ENCODE assay signal across 8 cellular contexts in the genomic region with DNA sequence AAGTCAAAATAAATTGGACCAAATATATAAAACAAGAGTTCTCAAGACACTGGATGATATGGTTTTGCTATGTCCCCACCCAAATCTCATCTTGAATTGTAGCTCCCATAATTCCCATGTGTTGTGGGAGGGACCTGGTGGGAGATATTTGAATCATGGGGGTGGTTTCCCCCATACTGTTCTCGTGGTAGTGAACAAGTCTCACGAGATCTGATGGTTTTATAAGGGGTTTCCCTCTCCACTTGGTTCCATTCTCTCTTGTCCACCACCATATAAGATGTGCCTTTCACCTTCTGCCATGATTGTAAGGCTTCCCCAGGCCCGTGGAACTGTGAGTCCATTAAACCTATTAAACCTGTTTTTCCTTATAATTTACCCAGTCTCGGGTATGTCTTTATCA. TPM values are rescaled to one million over a fixed set of nuclear protein-coding genes. Genes with fewer than 3 reads are reported as not detected.
DNase-seq lines count a peak whose midpoint lies in the region; ATAC-seq, FAIRE-seq and TF ChIP-seq lines count a peak whose summit lies in the region.
"Not testable (repeated sequence)": the region's sequence is repeated elsewhere in the genome, so short reads cannot be mapped to it uniquely, and the experiment has no call there.

No MANE protein-coding gene starts in this region.

- in situ Hi-C loops in HepG2 (cut with HindIII; ENCODE audit: extremely low pct_ligation_motif_present, low pct_unique_long_range_greater_than_20kb), result not testable (repeated sequence)

- H3K27me3 ChIP-seq in CD4-positive, CD25-positive, alpha-beta regulatory T cell (ENCODE audit: control insufficient read depth, insufficient read depth, low read length); HL-60 (ENCODE audit: insufficient read depth, poor library complexity, severe bottlenecking); HepG2 (ENCODE audit: control insufficient read depth in 1 of 2, insufficient read depth in 2 of 2, low read length in 2 of 2): not testable (repeated sequence)

- TF ChIP-seq RAD21 in HepG2 (CRISPR knock-in tag; IDR thresholded peaks at IDR 0.05), result not testable (repeated sequence)

- peak overlapping the region; percentile 97 to 98 (median 97) for H3K27ac Mint-ChIP-seq in CD4-positive, CD25-positive, alpha-beta regulatory T cell
- H3K27ac Mint-ChIP-seq in T-cell, result peak overlapping the region; percentile 91 to 96
- peak overlapping the region; percentile 97 for H3K27ac Mint-ChIP-seq in activated CD8-positive, alpha-beta T cell treated with anti-CD3 and anti-CD28 coated beads for 36 hours
- H3K27ac Mint-ChIP-seq in activated naive CD4-positive, alpha-beta T cell treated with anti-CD3 and anti-CD28 coated beads, Interleukin-2, amount 10 ng/mL, durations not matched to agents 7 days and 5 days, result peak overlapping the region; percentile 99
- H3K27ac Mint-ChIP-seq in central memory CD8-positive, alpha-beta T cell (ENCODE audit: low read depth), result peak overlapping the region; percentile 93
- H3K27ac Mint-ChIP-seq in stimulated activated effector memory CD8-positive, alpha-beta T cell treated with anti-CD3 and anti-CD28 coated beads, Interleukin-12 subunit alpha, Interleukin-12 subunit beta, amount 100 ng/mL, for 72 hours, result peak overlapping the region; percentile 86

- peak overlapping the region; percentile 17 to 85 (median 24) for H3K4me3 Mint-ChIP-seq in CD4-positive, CD25-positive, alpha-beta regulatory T cell
- peak overlapping the region in 2 of 3 donors; percentile 43 to 71 for H3K4me3 Mint-ChIP-seq in T-cell
- H3K4me3 Mint-ChIP-seq in activated CD8-positive, alpha-beta T cell treated with anti-CD3 and anti-CD28 coated beads for 36 hours, result peak overlapping the region; percentile 70
- H3K4me3 Mint-ChIP-seq in activated naive CD4-positive, alpha-beta T cell treated with anti-CD3 and anti-CD28 coated beads, Interleukin-2, amount 10 ng/mL, durations not matched to agents 7 days and 5 days, result peak overlapping the region; percentile 58
- H3K4me3 Mint-ChIP-seq in central memory CD8-positive, alpha-beta T cell, result peak overlapping the region; percentile 78
- peak overlapping the region; percentile 75 for H3K4me3 Mint-ChIP-seq in stimulated activated effector memory CD8-positive, alpha-beta T cell treated with anti-CD3 and anti-CD28 coated beads, Interleukin-12 subunit alpha, Interleukin-12 subunit beta, amount 100 ng/mL, for 72 hours

- H2AFZ ChIP-seq in HepG2 (ENCODE audit: low read length), result not testable (repeated sequence)

- peak overlapping the region; percentile 86 for H3K27ac ChIP-seq in CD4-positive, CD25-positive, alpha-beta regulatory T cell (ENCODE audit: insufficient read depth, low read length, poor library complexity, severe bottlenecking)
- H3K27ac ChIP-seq in HL-60 (replicated peaks), result peak overlapping the region; percentile 67
- H3K27ac ChIP-seq in HepG2 (ENCODE audit: extremely low read length, insufficient read depth, low read length), result peak overlapping the region; percentile 83

- FAIRE-seq in HepG2 (lab: Jason Lieb, UNC), result not testable (repeated sequence)

- H3K4me3 ChIP-seq in CD4-positive, CD25-positive, alpha-beta regulatory T cell (ENCODE audit: low read depth, low read length); HL-60 (replicated peaks; ENCODE audit: insufficient read depth, low read length); HepG2 (replicated peaks in 1 of 3; ENCODE audit: insufficient read depth in 1 of 3, low read depth in 2 of 3, low read length in 3 of 3): not testable (repeated sequence)

- POLR2A ChIA-PET in T-cell (lab: Charles Lee) (interaction anchor here in 1 of 2 donors (1.2 to 2.2 kb wide), 3 partner anchors 8 to 93 kb away, joined by 3 to 10 read pairs (median 7); no protein-coding TSS in a partner anchor), HepG2 (lab: Yijun Ruan, JAX) (interaction anchor here (2.0 to 2.3 kb wide), 3 partner anchors 8 to 79 kb away, joined by 6 to 16 read pairs (median 9); a partner anchor contains a TSS)
- POLR2A ChIA-PET in activated CD8-positive, alpha-beta T cell treated with anti-CD3 and anti-CD28 coated beads for 36 hours (lab: Charles Lee), result interaction anchor here (1.2 to 2.3 kb wide), 3 partner anchors 8 to 94 kb away, joined by 5 to 19 read pairs (median 5); no protein-coding TSS in a partner anchor

- H3K36me3 ChIP-seq in CD4-positive, CD25-positive, alpha-beta regulatory T cell (ENCODE audit: control insufficient read depth, insufficient read depth, low read length); HepG2 (replicated peaks in 1 of 2; ENCODE audit: control insufficient read depth in 1 of 2, insufficient read depth in 2 of 2, low read length in 2 of 2): not testable (repeated sequence)

- H3K27me3 Mint-ChIP-seq in CD4-positive, CD25-positive, alpha-beta regulatory T cell; T-cell; activated CD8-positive, alpha-beta T cell treated with anti-CD3 and anti-CD28 coated beads for 36 hours; activated naive CD4-positive, alpha-beta T cell treated with anti-CD3 and anti-CD28 coated beads, Interleukin-2, amount 10 ng/mL, durations not matched to agents 7 days and 5 days; central memory CD8-positive, alpha-beta T cell: not testable (repeated sequence)

- not testable (repeated sequence) for H3K79me2 ChIP-seq in HepG2 (ENCODE audit: insufficient read depth, low read length)

- H3K9me3 ChIP-seq in CD4-positive, CD25-positive, alpha-beta regulatory T cell (ENCODE audit: control insufficient read depth in 2 of 2, low read length in 2 of 2); HepG2 (ENCODE audit: low read length): not testable (repeated sequence)

- peaks cover 33% of the 10 kb centered on the region for H3K4me1 ChIP-seq in CD4-positive, CD25-positive, alpha-beta regulatory T cell (ENCODE audit: control insufficient read depth, insufficient read depth, low read length, poor library complexity, severe bottlenecking)
- H3K4me1 ChIP-seq in HepG2 (ENCODE audit: insufficient read depth, low read length), result peaks cover 84% of the 10 kb centered on the region

- CTCF ChIA-PET in T-cell (lab: Charles Lee), result interaction anchor here in 1 of 2 donors (1.3 to 3.7 kb wide), 3 partner anchors 8 to 30 kb away, joined by 4 to 19 read pairs (median 13); no protein-coding TSS in a partner anchor
- CTCF ChIA-PET in activated CD8-positive, alpha-beta T cell treated with anti-CD3 and anti-CD28 coated beads for 36 hours (lab: Charles Lee), result interaction anchor here (1.3 to 2.1 kb wide), 3 partner anchors 11 to 41 kb away, joined by 5 to 6 read pairs (median 6); no protein-coding TSS in a partner anchor
- CTCF ChIA-PET in activated naive CD4-positive, alpha-beta T cell treated with anti-CD3 and anti-CD28 coated beads, Interleukin-2, amount 10 ng/mL, durations not matched to agents 7 days and 5 days (lab: Charles Lee), result interaction anchor here (0.9 to 1.7 kb wide), 3 partner anchors 8 to 30 kb away, joined by 3 to 8 read pairs (median 4); no protein-coding TSS in a partner anchor
- CTCF ChIA-PET in HepG2 (lab: Yijun Ruan, JAX; ENCODE audit: low intra/inter-chr PET ratio, low total read pairs), result not testable (repeated sequence)

- peaks cover 19 to 73% (median 45%) of the 10 kb centered on the region in 4 donors for H3K4me1 Mint-ChIP-seq in CD4-positive, CD25-positive, alpha-beta regulatory T cell
- peaks cover 50 to 75% (median 74%) of the 10 kb centered on the region in 3 donors for H3K4me1 Mint-ChIP-seq in T-cell
- H3K4me1 Mint-ChIP-seq in activated CD8-positive, alpha-beta T cell treated with anti-CD3 and anti-CD28 coated beads for 36 hours (ENCODE audit: low read depth), result peaks cover 72% of the 10 kb centered on the region
- peaks cover 51% of the 10 kb centered on the region for H3K4me1 Mint-ChIP-seq in activated naive CD4-positive, alpha-beta T cell treated with anti-CD3 and anti-CD28 coated beads, Interleukin-2, amount 10 ng/mL, durations not matched to agents 7 days and 5 days
- peaks cover 72% of the 10 kb centered on the region for H3K4me1 Mint-ChIP-seq in central memory CD8-positive, alpha-beta T cell
- peaks cover 71% of the 10 kb centered on the region for H3K4me1 Mint-ChIP-seq in stimulated activated effector memory CD8-positive, alpha-beta T cell treated with anti-CD3 and anti-CD28 coated beads, Interleukin-12 subunit alpha, Interleukin-12 subunit beta, amount 100 ng/mL, for 72 hours

- ATAC-seq in CD4-positive, CD25-positive, alpha-beta regulatory T cell (ENCODE audit: low read depth in 2 of 2); T-cell (replicated peaks in 1 of 4); activated CD8-positive, alpha-beta T cell treated with anti-CD3 and anti-CD28 coated beads for 36 hours; central memory CD8-positive, alpha-beta T cell (replicated peaks; ENCODE audit: extremely low read depth, poor library complexity, severe bottlenecking); HepG2; stimulated activated effector memory CD8-positive, alpha-beta T cell treated with anti-CD3 and anti-CD28 coated beads, Interleukin-12 subunit alpha, Interleukin-12 subunit beta, amount 100 ng/mL, for 72 hours: not testable (repeated sequence)

- peak overlapping the region; percentile 60; the same call in 1 of the 2 replicates for H3K9ac ChIP-seq in HepG2 (ENCODE audit: insufficient read depth, low read depth, low read length)

- H3K36me3 Mint-ChIP-seq in CD4-positive, CD25-positive, alpha-beta regulatory T cell; T-cell; activated naive CD4-positive, alpha-beta T cell treated with anti-CD3 and anti-CD28 coated beads, Interleukin-2, amount 10 ng/mL, durations not matched to agents 7 days and 5 days; central memory CD8-positive, alpha-beta T cell (ENCODE audit: insufficient read depth); stimulated activated effector memory CD8-positive, alpha-beta T cell treated with anti-CD3 and anti-CD28 coated beads, Interleukin-12 subunit alpha, Interleukin-12 subunit beta, amount 100 ng/mL, for 72 hours: not testable (repeated sequence)
- H3K36me3 Mint-ChIP-seq in activated CD8-positive, alpha-beta T cell treated with anti-CD3 and anti-CD28 coated beads for 36 hours (ENCODE audit: low read depth), result peaks cover 11% of the 10 kb centered on the region

- TF ChIP-seq CTCF in HL-60 (IDR thresholded peaks at IDR 0.05; ENCODE audit: insufficient read depth, low read length); activated CD8-positive, alpha-beta T cell treated with anti-CD3 and anti-CD28 coated beads for 36 hours (IDR thresholded peaks at IDR 0.05); HepG2 (CRISPR knock-in tag; IDR thresholded peaks at IDR 0.05): not testable (repeated sequence)

- TF ChIP-seq EP300 in HepG2 (IDR thresholded peaks at IDR 0.05; ENCODE audit: low read depth in 2 of 2, low read length in 2 of 2); HepG2 (CRISPR knock-in tag; IDR thresholded peaks at IDR 0.05; ENCODE audit: borderline replicate concordance): not testable (repeated sequence)

- H3K4me2 ChIP-seq in HepG2 (ENCODE audit: low read depth, low read length), result peak overlapping the region; percentile 79; the same call in 1 of the 2 replicates

- not testable (repeated sequence) for BruUV-seq in HepG2 (replicated peaks; lab: Mats Ljungman, UMichigan)

- WGBS in HepG2 (ENCODE audit: low lambda C conversion rate), result 94% methylated on average over 4 of the region's 4 CpGs

- not testable (repeated sequence) for TF ChIP-seq POLR2A in HepG2 (IDR thresholded peaks at IDR 0.05; ENCODE audit: insufficient read depth in 1 of 2, low read depth in 2 of 2, low read length in 2 of 2)

- intact Hi-C loops in activated CD8-positive, alpha-beta T cell treated with anti-CD3 and anti-CD28 coated beads for 36 hours (cut with micrococcal nuclease); HepG2 (cut with micrococcal nuclease; ENCODE audit: unreplicated experiment): not testable (repeated sequence)

- H4K20me1 ChIP-seq in HepG2 (ENCODE audit: insufficient read depth, low read length), result not testable (repeated sequence)

- not testable (repeated sequence) for DNase-seq in CD4-positive, CD25-positive, alpha-beta regulatory T cell; HL-60 (ENCODE audit: low read depth in 1 of 2, low spot score in 1 of 2); T-cell; activated CD8-positive, alpha-beta T cell treated with anti-CD3 and anti-CD28 coated beads for 36 hours; activated naive CD4-positive, alpha-beta T cell treated with anti-CD3 and anti-CD28 coated beads, Interleukin-2, amount 10 ng/mL, durations not matched to agents 7 days and 5 days; central memory CD8-positive, alpha-beta T cell (ENCODE audit: low spot score in 2 of 2); HepG2 (ENCODE audit: low spot score)
- DNase-seq in stimulated activated effector memory CD8-positive, alpha-beta T cell treated with anti-CD3 and anti-CD28 coated beads, Interleukin-12 subunit alpha, Interleukin-12 subunit beta, amount 100 ng/mL, for 72 hours (ENCODE audit: low spot score in 2 of 2), result peak in 1 of 2 donors; percentile 41

- not testable (repeated sequence) for H3K9me3 Mint-ChIP-seq in CD4-positive, CD25-positive, alpha-beta regulatory T cell; T-cell; activated CD8-positive, alpha-beta T cell treated with anti-CD3 and anti-CD28 coated beads for 36 hours; activated naive CD4-positive, alpha-beta T cell treated with anti-CD3 and anti-CD28 coated beads, Interleukin-2, amount 10 ng/mL, durations not matched to agents 7 days and 5 days; central memory CD8-positive, alpha-beta T cell; stimulated activated effector memory CD8-positive, alpha-beta T cell treated with anti-CD3 and anti-CD28 coated beads, Interleukin-12 subunit alpha, Interleukin-12 subunit beta, amount 100 ng/mL, for 72 hours

RNA-seq across cellular contexts. Expression of a gene that starts 31.4 kb away (rescaled TPM):
- total RNA-seq in CD4-positive, CD25-positive, alpha-beta regulatory T cell, result 650 TPM
- polyA plus RNA-seq in CD4-positive, CD25-positive, alpha-beta regulatory T cell, result 100 to 1,000 TPM; 244 to 294 (median 270) TPM
- total RNA-seq in T-cell (100 to 1,000 TPM; 435 to 627 (median 489) TPM), HepG2 (2016; rRNA removed; fragmentation: Illumina TruSeq; extraction: Trizol) (74.3 and 94.8 TPM in 2 replicates)
- total RNA-seq in activated CD8-positive, alpha-beta T cell treated with anti-CD3 and anti-CD28 coated beads for 36 hours, result 100 to 1,000 TPM; 238 to 242 TPM
- total RNA-seq in HepG2 (2016; cell fraction: cytosol; rRNA removed; fragmentation: Illumina TruSeq; extraction: Trizol; ENCODE audit: low read depth), result 82.8 and 86.5 TPM in 2 replicates
- 71.4 and 92.2 TPM in 2 replicates for total RNA-seq in HepG2 (2016; cell fraction: insoluble cytoplasmic fraction; rRNA removed; fragmentation: Illumina TruSeq; extraction: Trizol)
- 125 and 142 TPM in 2 replicates for total RNA-seq in HepG2 (2016; cell fraction: membrane; rRNA removed; fragmentation: Illumina TruSeq; extraction: Trizol)
- 51.6 and 56.6 TPM in 2 replicates for total RNA-seq in HepG2 (2016; cell fraction: nucleus; rRNA removed; fragmentation: Illumina TruSeq; extraction: Trizol)
- 68.1 and 78.5 TPM in 2 replicates for polyA plus RNA-seq in HepG2 (2011; rRNA removed)
- polyA plus RNA-seq in HepG2 (2011; cell fraction: cytosol; rRNA removed), result 38.4 and 55.1 TPM in 2 replicates
- 57.2 and 60.5 TPM in 2 replicates for polyA plus RNA-seq in HepG2 (2011; cell fraction: nucleus; rRNA removed)
- polyA plus RNA-seq in HepG2 (2012), result 61.1 and 92.0 TPM in 2 replicates
- 97.1 and 105 TPM in 2 replicates for polyA plus RNA-seq in HepG2 (2016; cell fraction: cytosol; fragmentation: Illumina TruSeq; extraction: Trizol; ENCODE audit: low read depth)
- 87.9 and 89.9 TPM in 2 replicates for polyA plus RNA-seq in HepG2 (2016; cell fraction: insoluble cytoplasmic fraction; fragmentation: Illumina TruSeq; extraction: Trizol; ENCODE audit: low read depth)
- 110 and 121 TPM in 2 replicates for polyA plus RNA-seq in HepG2 (2016; cell fraction: membrane; fragmentation: Illumina TruSeq; extraction: Trizol; ENCODE audit: low read depth)
- 63.8 and 64.0 TPM in 2 replicates for polyA plus RNA-seq in HepG2 (2016; cell fraction: nucleus; fragmentation: Illumina TruSeq; extraction: Trizol; ENCODE audit: insufficient read depth, low read depth)
- polyA minus RNA-seq in HepG2 (2011; rRNA and poly(A)+ RNA removed; ENCODE audit: low replicate concordance), result 69.0 and 106 TPM in 2 replicates
- 67.1 and 70.9 TPM in 2 replicates for polyA minus RNA-seq in HepG2 (2011; cell fraction: cytosol; rRNA and poly(A)+ RNA removed)
- polyA minus RNA-seq in HepG2 (2011; cell fraction: nucleus; rRNA and poly(A)+ RNA removed), result 110 and 115 TPM in 2 replicates

Comparison
In these comparisons a context has a peak if more than half of its experiments do, and no peak if none do; other contexts are left out.
1. H3K4me3 Mint-ChIP-seq: peak in every context shown above with its lines; median percentile 78 in central memory CD8-positive, alpha-beta T cell; 75 in stimulated activated effector memory CD8-positive, alpha-beta T cell treated with anti-CD3 and anti-CD28 coated beads, Interleukin-12 subunit alpha, Interleukin-12 subunit beta, amount 100 ng/mL, for 72 hours; 70 in activated CD8-positive, alpha-beta T cell treated with anti-CD3 and anti-CD28 coated beads for 36 hours; 58 in activated naive CD4-positive, alpha-beta T cell treated with anti-CD3 and anti-CD28 coated beads, Interleukin-2, amount 10 ng/mL, durations not matched to agents 7 days and 5 days; 57 in T-cell; 24 in CD4-positive, CD25-positive, alpha-beta regulatory T cell.